8 cellular contexts compared by ENCODE assay signal in the genomic region with DNA sequence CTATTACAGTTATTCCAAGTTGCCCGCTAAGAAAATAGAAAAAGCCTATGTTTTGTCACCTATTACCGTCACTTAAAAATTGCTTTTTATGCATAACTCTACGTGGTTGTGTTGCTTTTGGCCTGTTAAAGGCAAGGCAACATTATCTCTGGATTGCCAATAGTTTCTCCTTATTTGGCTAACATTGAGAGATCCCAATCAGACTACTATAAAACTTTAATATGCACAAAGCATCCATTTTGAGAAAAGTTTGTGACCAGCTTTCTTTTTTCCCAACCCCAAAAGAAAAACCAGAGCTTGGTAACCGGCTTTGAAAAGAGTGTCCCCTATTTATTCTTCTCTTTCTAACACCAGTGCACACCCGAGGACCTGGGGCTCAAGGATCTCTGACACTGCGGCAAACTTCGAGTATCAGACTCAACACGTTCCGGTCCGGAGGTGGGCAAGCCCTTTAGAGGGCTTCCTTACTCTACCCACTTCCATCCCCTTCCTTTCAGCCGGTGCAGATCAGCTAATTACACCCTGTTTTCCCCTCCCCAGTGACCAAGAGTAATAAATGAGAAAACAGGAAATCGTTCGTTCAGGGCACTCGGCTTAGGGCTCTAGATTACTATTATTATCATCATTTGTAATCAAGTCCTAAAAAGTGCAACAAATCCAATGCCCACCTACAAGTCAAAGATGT. TPM values are rescaled to one million over a fixed set of nuclear protein-coding genes. Genes with fewer than 3 reads are reported as not detected.
DNase-seq lines count a peak whose midpoint lies in the region; FAIRE-seq and TF ChIP-seq lines count a peak whose summit lies in the region.

No MANE protein-coding gene starts in this region.

- no peaks in the 10 kb centered on the region for H3K9me3 Mint-ChIP-seq in activated naive CD4-positive, alpha-beta T cell treated with anti-CD3 and anti-CD28 coated beads, Interleukin-2, amount 10 ng/mL, durations not matched to agents 7 days and 5 days

- peak overlapping the region; percentile 83 for H3K4me3 Mint-ChIP-seq in activated naive CD4-positive, alpha-beta T cell treated with anti-CD3 and anti-CD28 coated beads, Interleukin-2, amount 10 ng/mL, durations not matched to agents 7 days and 5 days

- H3K36me3 Mint-ChIP-seq in activated naive CD4-positive, alpha-beta T cell treated with anti-CD3 and anti-CD28 coated beads, Interleukin-2, amount 10 ng/mL, durations not matched to agents 7 days and 5 days = peaks cover 9% of the 10 kb centered on the region

- peak overlapping the region; percentile 85 for H3K27ac Mint-ChIP-seq in activated naive CD4-positive, alpha-beta T cell treated with anti-CD3 and anti-CD28 coated beads, Interleukin-2, amount 10 ng/mL, durations not matched to agents 7 days and 5 days

- intact Hi-C loops in left ventricle myocardium inferior (cut with micrococcal nuclease) = loop anchor here (10.0 kb wide), 2 partner anchors 119 to 251 kb away; no protein-coding TSS in a partner anchor

- H3K27ac ChIP-seq in left ventricle myocardium inferior (replicated peaks) = peak overlapping the region; percentile 96

- H3K27me3 ChIP-seq in left ventricle myocardium inferior (ENCODE audit: low read depth) = no peaks in the 10 kb centered on the region

- no peaks in the 10 kb centered on the region for H3K9me3 ChIP-seq in left ventricle myocardium inferior (replicated peaks)

- no peak for TF ChIP-seq CTCF in left ventricle myocardium inferior (IDR thresholded peaks at IDR 0.05; ENCODE audit: borderline replicate concordance)

- peaks cover 51% of the 10 kb centered on the region for H3K4me1 Mint-ChIP-seq in activated naive CD4-positive, alpha-beta T cell treated with anti-CD3 and anti-CD28 coated beads, Interleukin-2, amount 10 ng/mL, durations not matched to agents 7 days and 5 days

- H3K27me3 Mint-ChIP-seq in activated naive CD4-positive, alpha-beta T cell treated with anti-CD3 and anti-CD28 coated beads, Interleukin-2, amount 10 ng/mL, durations not matched to agents 7 days and 5 days = no peaks in the 10 kb centered on the region

- H3K36me3 ChIP-seq in left ventricle myocardium inferior = no peaks in the 10 kb centered on the region

- FAIRE-seq in GM19239 (lab: Jason Lieb, UNC) = peak; percentile 56

- CTCF ChIA-PET in activated naive CD4-positive, alpha-beta T cell treated with anti-CD3 and anti-CD28 coated beads, Interleukin-2, amount 10 ng/mL, durations not matched to agents 7 days and 5 days (lab: Charles Lee) = interaction anchor here (1.0 kb wide), 1 partner anchor 46 kb away, joined by 3 read pairs; no protein-coding TSS in a partner anchor

- DNase-seq in AG20443 (ENCODE audit: low spot score) (peak; percentile 9), GM19239 (ENCODE audit: insufficient read length, low spot score) (no peak), Kasumi-1 (lab: John Stamatoyannopoulos, UW) (peak; percentile 60 to 63), left ventricle myocardium inferior (no peak), putamen (ENCODE audit: low spot score) (peak; percentile 8), AG08395 (ENCODE audit: low spot score) (no peak), NCI-H1048 (lab: John Stamatoyannopoulos, UW) (no peak)
- peak; percentile 40 for DNase-seq in activated naive CD4-positive, alpha-beta T cell treated with anti-CD3 and anti-CD28 coated beads, Interleukin-2, amount 10 ng/mL, durations not matched to agents 7 days and 5 days

- H3K4me1 ChIP-seq in left ventricle myocardium inferior = peaks cover 75% of the 10 kb centered on the region

- peak overlapping the region; percentile 92 for H3K4me3 ChIP-seq in left ventricle myocardium inferior

RNA-seq across cellular contexts. Expression of a gene that starts 1.2 kb away (rescaled TPM):
- 42.8 TPM for total RNA-seq in left ventricle myocardium inferior

Comparison
In these comparisons a context has a peak if more than half of its experiments do, and no peak if none do; other contexts are left out.
1. DNase-seq: peak in AG20443 (single experiment), Kasumi-1 (2 of 2), activated naive CD4-positive, alpha-beta T cell treated with anti-CD3 and anti-CD28 coated beads, Interleukin-2, amount 10 ng/mL, durations not matched to agents 7 days and 5 days (single experiment) and putamen (single experiment); none in GM19239 (single experiment), left ventricle myocardium inferior (single experiment), AG08395 (single experiment) and NCI-H1048 (single experiment).